In the genomic region with DNA sequence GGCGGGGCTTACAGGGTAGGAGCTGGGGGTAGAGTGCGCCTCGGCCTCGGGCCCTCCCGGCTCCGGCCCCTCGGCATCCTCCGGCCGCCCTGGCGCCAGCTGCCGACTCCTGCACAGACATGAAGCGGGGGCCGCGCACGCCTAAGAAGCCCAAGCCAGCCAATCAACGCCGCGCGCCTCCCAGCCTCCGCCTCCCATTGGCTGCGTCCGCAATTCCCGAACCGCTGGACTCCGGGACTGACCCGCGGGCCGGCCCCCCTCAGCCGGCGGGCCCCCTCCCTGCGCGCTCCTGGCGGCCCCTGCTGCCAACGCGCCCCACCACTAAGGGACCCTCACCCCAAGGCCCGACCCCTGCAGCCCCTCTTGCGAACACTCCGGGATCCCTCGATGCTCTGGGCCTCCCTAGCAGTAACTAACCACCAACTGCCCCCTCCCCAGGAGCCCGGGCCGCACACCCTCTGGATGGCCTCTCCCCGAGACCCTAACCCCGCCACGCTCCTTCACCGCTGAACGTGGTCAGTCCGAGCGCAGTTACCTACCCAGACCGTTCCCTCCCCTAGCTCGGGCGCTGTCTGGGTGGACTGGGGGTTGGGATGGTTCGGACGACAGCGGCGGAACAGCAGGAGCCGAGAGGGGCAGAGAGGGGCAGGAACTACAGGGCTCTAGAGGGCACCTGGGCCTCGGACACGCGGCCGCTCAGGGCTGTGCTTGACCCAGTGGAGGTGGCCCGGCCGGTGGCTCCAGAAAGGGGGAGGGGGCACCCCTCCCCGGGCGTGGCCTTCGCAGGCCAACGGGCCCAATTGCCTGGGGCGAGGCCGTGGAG, we compare ENCODE assay signal across 1 cellular context.
TF ChIP-seq lines count a peak whose summit lies in the region.

No MANE protein-coding gene starts in this region.

TF ChIP-seq in HepG2, 621 proteins besides CTCF, POLR2A, EP300 and RAD21 (continued from another document and continues in another):
- TF ChIP-seq, protein P1, sequence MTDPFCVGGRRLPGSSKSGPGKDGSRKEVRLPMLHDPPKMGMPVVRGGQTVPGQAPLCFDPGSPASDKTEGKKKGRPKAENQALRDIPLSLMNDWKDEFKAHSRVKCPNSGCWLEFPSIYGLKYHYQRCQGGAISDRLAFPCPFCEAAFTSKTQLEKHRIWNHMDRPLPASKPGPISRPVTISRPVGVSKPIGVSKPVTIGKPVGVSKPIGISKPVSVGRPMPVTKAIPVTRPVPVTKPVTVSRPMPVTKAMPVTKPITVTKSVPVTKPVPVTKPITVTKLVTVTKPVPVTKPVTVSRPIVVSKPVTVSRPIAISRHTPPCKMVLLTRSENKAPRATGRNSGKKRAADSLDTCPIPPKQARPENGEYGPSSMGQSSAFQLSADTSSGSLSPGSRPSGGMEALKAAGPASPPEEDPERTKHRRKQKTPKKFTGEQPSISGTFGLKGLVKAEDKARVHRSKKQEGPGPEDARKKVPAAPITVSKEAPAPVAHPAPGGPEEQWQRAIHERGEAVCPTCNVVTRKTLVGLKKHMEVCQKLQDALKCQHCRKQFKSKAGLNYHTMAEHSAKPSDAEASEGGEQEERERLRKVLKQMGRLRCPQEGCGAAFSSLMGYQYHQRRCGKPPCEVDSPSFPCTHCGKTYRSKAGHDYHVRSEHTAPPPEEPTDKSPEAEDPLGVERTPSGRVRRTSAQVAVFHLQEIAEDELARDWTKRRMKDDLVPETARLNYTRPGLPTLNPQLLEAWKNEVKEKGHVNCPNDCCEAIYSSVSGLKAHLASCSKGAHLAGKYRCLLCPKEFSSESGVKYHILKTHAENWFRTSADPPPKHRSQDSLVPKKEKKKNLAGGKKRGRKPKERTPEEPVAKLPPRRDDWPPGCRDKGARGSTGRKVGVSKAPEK (CRISPR knock-in tag; IDR thresholded peaks at IDR 0.05; ENCODE audit: borderline replicate concordance), result no peak
- TF ChIP-seq NFYB (CRISPR knock-in tag; IDR thresholded peaks at IDR 0.05), result peak; percentile 94
- peak; percentile 15; the same call in 1 of the 2 replicates for TF ChIP-seq HOXA5 (CRISPR knock-in tag; IDR thresholded peaks at IDR 0.05)
- peak; percentile 39; the same call in 1 of the 2 replicates for TF ChIP-seq HIC2 (CRISPR knock-in tag; IDR thresholded peaks at IDR 0.05; ENCODE audit: low read depth)
- TF ChIP-seq DNMT3B (CRISPR knock-in tag; conservative IDR thresholded peaks at IDR 0.05), result no peak
- peak; percentile 84; the same call in 1 of the 2 replicates for TF ChIP-seq ZNF616 (CRISPR knock-in tag; IDR thresholded peaks at IDR 0.05; ENCODE audit: low read depth)
- 0 out of 2 replicates have a peak, but pooled peaks have one; percentile 24 for TF ChIP-seq ZNF431 (CRISPR knock-in tag; IDR thresholded peaks at IDR 0.05; ENCODE audit: borderline replicate concordance, low read depth)
- TF ChIP-seq ZNF570 (CRISPR knock-in tag; IDR thresholded peaks at IDR 0.05; ENCODE audit: borderline replicate concordance), result 0 out of 2 replicates have a peak, but pooled peaks have one; percentile 31
- TF ChIP-seq RBM39 (IDR thresholded peaks at IDR 0.05; ENCODE audit: low read depth, low read length, poor library complexity, severe bottlenecking), result peak; percentile 87
- peak; percentile 16; the same call in 1 of the 2 replicates for TF ChIP-seq ZNF605 (CRISPR knock-in tag; IDR thresholded peaks at IDR 0.05)
- TF ChIP-seq STAG1 (CRISPR knock-in tag; IDR thresholded peaks at IDR 0.05), result no peak
- peak; percentile 75 for TF ChIP-seq HNRNPK (IDR thresholded peaks at IDR 0.05; ENCODE audit: low read depth, low read length, poor library complexity, severe bottlenecking)
- peak; percentile 24; the same call in 1 of the 2 replicates for TF ChIP-seq MTA1 (CRISPR knock-in tag; IDR thresholded peaks at IDR 0.05; ENCODE audit: borderline replicate concordance)
- TF ChIP-seq ZNF383 (CRISPR knock-in tag; IDR thresholded peaks at IDR 0.05; ENCODE audit: borderline replicate concordance), result 0 out of 2 replicates have a peak, but pooled peaks have one; percentile 33
- peak; percentile 79; the same call in 1 of the 2 replicates for TF ChIP-seq CCDC6 (CRISPR knock-in tag; IDR thresholded peaks at IDR 0.05)
- TF ChIP-seq, protein P2, sequence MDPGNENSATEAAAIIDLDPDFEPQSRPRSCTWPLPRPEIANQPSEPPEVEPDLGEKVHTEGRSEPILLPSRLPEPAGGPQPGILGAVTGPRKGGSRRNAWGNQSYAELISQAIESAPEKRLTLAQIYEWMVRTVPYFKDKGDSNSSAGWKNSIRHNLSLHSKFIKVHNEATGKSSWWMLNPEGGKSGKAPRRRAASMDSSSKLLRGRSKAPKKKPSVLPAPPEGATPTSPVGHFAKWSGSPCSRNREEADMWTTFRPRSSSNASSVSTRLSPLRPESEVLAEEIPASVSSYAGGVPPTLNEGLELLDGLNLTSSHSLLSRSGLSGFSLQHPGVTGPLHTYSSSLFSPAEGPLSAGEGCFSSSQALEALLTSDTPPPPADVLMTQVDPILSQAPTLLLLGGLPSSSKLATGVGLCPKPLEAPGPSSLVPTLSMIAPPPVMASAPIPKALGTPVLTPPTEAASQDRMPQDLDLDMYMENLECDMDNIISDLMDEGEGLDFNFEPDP (CRISPR knock-in tag; conservative IDR thresholded peaks at IDR 0.05), result no peak
- TF ChIP-seq ZNF552 (CRISPR knock-in tag; IDR thresholded peaks at IDR 0.05; ENCODE audit: borderline replicate concordance), result peak; percentile 83
- no peak; the same call in 1 of the 2 replicates for TF ChIP-seq ZNF782 (CRISPR knock-in tag; IDR thresholded peaks at IDR 0.05; ENCODE audit: borderline replicate concordance)
- TF ChIP-seq JUND (CRISPR knock-in tag; IDR thresholded peaks at IDR 0.05), result no peak
- peak; percentile 60; the same call in 1 of the 2 replicates for TF ChIP-seq ZNF441 (CRISPR knock-in tag; IDR thresholded peaks at IDR 0.05; ENCODE audit: borderline replicate concordance)
- peak; percentile 17; the same call in 1 of the 2 replicates for TF ChIP-seq GZF1 (CRISPR knock-in tag; IDR thresholded peaks at IDR 0.05)
- no peak for TF ChIP-seq FOSL1 (CRISPR knock-in tag; IDR thresholded peaks at IDR 0.05; ENCODE audit: borderline replicate concordance)
- TF ChIP-seq ZSCAN20 (CRISPR knock-in tag; IDR thresholded peaks at IDR 0.05; ENCODE audit: borderline replicate concordance), result 0 out of 2 replicates have a peak, but pooled peaks have one; percentile 41
- no peak for TF ChIP-seq ZNF503 (CRISPR knock-in tag; IDR thresholded peaks at IDR 0.05)
- TF ChIP-seq ZNF788 (CRISPR knock-in tag; IDR thresholded peaks at IDR 0.05; ENCODE audit: borderline replicate concordance), result peak; percentile 32; the same call in 1 of the 2 replicates
- TF ChIP-seq ZNF766 (CRISPR knock-in tag; IDR thresholded peaks at IDR 0.05; ENCODE audit: borderline replicate concordance), result no peak
- 0 out of 2 replicates have a peak, but pooled peaks have one; percentile 20 for TF ChIP-seq ZNF576 (CRISPR knock-in tag; IDR thresholded peaks at IDR 0.05)
- peak; percentile 79; the same call in 1 of the 2 replicates for TF ChIP-seq HNRNPL (IDR thresholded peaks at IDR 0.05; ENCODE audit: low read depth, low read length)
- TF ChIP-seq SPEN (CRISPR knock-in tag; IDR thresholded peaks at IDR 0.05; ENCODE audit: low read depth), result peak; percentile 50
- no peak for TF ChIP-seq TRIM24 (CRISPR knock-in tag; IDR thresholded peaks at IDR 0.05)
- no peak for TF ChIP-seq ATF2 (CRISPR knock-in tag; IDR thresholded peaks at IDR 0.05)
- peak; percentile 50; the same call in 1 of the 2 replicates for TF ChIP-seq ZNF780A (CRISPR knock-in tag; IDR thresholded peaks at IDR 0.05)
- peak; percentile 87 for TF ChIP-seq DMAP1 (CRISPR knock-in tag; IDR thresholded peaks at IDR 0.05)
- peak; percentile 31; the same call in 1 of the 2 replicates for TF ChIP-seq MLXIP (CRISPR knock-in tag; IDR thresholded peaks at IDR 0.05; ENCODE audit: borderline replicate concordance)
- no peak for TF ChIP-seq RELA (CRISPR knock-in tag; IDR thresholded peaks at IDR 0.05)
- no peak for TF ChIP-seq U2AF2 (IDR thresholded peaks at IDR 0.05; ENCODE audit: low read depth, low read length)
- no peak for TF ChIP-seq ZNF430 (CRISPR knock-in tag; IDR thresholded peaks at IDR 0.05)
- TF ChIP-seq, protein P3, sequence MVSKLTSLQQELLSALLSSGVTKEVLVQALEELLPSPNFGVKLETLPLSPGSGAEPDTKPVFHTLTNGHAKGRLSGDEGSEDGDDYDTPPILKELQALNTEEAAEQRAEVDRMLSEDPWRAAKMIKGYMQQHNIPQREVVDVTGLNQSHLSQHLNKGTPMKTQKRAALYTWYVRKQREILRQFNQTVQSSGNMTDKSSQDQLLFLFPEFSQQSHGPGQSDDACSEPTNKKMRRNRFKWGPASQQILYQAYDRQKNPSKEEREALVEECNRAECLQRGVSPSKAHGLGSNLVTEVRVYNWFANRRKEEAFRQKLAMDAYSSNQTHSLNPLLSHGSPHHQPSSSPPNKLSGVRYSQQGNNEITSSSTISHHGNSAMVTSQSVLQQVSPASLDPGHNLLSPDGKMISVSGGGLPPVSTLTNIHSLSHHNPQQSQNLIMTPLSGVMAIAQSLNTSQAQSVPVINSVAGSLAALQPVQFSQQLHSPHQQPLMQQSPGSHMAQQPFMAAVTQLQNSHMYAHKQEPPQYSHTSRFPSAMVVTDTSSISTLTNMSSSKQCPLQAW (CRISPR knock-in tag; IDR thresholded peaks at IDR 0.05), result 0 out of 2 replicates have a peak, but pooled peaks have one; percentile 49
- no peak for TF ChIP-seq HBP1 (CRISPR knock-in tag; IDR thresholded peaks at IDR 0.05; ENCODE audit: low read depth)
- TF ChIP-seq TEAD2 (CRISPR knock-in tag; IDR thresholded peaks at IDR 0.05), result no peak
- TF ChIP-seq RCOR2 (CRISPR knock-in tag; IDR thresholded peaks at IDR 0.05), result 0 out of 2 replicates have a peak, but pooled peaks have one; percentile 7
- peak; percentile 87 for TF ChIP-seq ZBTB7A (CRISPR knock-in tag; IDR thresholded peaks at IDR 0.05)
- TF ChIP-seq TCF12 (IDR thresholded peaks at IDR 0.05), result no peak
- peak; percentile 27; the same call in 1 of the 2 replicates for TF ChIP-seq TCF12 (CRISPR knock-in tag; IDR thresholded peaks at IDR 0.05)
